ENCODE assay signal across 1 cellular context in the genomic region with DNA sequence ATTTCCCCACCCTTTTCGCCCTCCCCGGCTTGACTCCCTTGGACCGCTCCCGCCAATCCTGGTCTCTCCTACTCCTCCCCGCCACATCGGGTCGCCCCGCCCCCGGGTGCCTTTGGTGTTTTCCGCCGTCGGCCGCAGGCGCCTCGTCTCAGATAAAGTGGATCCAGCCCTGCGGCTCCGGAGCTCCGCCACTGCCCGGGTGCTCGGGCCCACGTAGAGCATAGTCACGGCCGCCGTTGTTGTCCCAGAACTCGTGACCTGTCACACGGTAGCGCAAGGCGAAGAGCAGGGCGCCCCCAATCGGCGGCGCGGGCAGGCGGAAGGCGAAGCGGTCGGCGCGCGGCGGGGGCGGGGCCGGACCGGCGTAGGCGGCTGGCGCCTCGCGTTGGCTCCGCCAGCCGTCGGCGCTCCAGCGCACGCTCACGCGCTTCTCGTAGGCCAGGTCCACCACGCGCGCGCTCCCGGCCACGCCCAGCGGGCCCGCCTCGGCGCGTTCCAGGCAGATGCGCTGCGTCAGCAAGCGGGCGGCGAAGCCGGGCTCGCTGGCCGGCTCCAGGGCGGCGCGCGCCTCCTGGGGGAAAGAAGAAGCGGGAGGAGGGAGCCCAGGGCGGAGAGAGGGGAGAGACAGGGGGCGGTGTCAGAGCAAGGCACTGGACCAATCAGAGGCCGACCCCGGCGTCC.
TF ChIP-seq lines count a peak whose summit lies in the region.

No MANE protein-coding gene starts in this region.

TF ChIP-seq in HepG2, 621 proteins besides CTCF, POLR2A, EP300 and RAD21 (continued from another document and continues in another):
- TF ChIP-seq, protein P1, sequence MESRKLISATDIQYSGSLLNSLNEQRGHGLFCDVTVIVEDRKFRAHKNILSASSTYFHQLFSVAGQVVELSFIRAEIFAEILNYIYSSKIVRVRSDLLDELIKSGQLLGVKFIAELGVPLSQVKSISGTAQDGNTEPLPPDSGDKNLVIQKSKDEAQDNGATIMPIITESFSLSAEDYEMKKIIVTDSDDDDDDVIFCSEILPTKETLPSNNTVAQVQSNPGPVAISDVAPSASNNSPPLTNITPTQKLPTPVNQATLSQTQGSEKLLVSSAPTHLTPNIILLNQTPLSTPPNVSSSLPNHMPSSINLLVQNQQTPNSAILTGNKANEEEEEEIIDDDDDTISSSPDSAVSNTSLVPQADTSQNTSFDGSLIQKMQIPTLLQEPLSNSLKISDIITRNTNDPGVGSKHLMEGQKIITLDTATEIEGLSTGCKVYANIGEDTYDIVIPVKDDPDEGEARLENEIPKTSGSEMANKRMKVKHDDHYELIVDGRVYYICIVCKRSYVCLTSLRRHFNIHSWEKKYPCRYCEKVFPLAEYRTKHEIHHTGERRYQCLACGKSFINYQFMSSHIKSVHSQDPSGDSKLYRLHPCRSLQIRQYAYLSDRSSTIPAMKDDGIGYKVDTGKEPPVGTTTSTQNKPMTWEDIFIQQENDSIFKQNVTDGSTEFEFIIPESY (CRISPR knock-in tag; IDR thresholded peaks at IDR 0.05), result peak; percentile 82
- 0 out of 2 replicates have a peak, but pooled peaks have one; percentile 53 for TF ChIP-seq ZSCAN25 (CRISPR knock-in tag; IDR thresholded peaks at IDR 0.05)
- TF ChIP-seq ZNF749 (CRISPR knock-in tag; IDR thresholded peaks at IDR 0.05; ENCODE audit: borderline replicate concordance), result no peak; the same call in 1 of the 2 replicates
- peak; percentile 78; the same call in 1 of the 2 replicates for TF ChIP-seq BRD4 (CRISPR knock-in tag; IDR thresholded peaks at IDR 0.05)
- no peak for TF ChIP-seq ZNF235 (CRISPR knock-in tag; IDR thresholded peaks at IDR 0.05; ENCODE audit: borderline replicate concordance)
- no peak for TF ChIP-seq ELF4 (CRISPR knock-in tag; IDR thresholded peaks at IDR 0.05; ENCODE audit: borderline replicate concordance)
- TF ChIP-seq, protein P2, sequence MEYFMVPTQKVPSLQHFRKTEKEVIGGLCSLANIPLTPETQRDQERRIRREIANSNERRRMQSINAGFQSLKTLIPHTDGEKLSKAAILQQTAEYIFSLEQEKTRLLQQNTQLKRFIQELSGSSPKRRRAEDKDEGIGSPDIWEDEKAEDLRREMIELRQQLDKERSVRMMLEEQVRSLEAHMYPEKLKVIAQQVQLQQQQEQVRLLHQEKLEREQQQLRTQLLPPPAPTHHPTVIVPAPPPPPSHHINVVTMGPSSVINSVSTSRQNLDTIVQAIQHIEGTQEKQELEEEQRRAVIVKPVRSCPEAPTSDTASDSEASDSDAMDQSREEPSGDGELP (IDR thresholded peaks at IDR 0.05; ENCODE audit: borderline replicate concordance, low read depth), result no peak; the same call in 1 of the 2 replicates
- peak; percentile 81 for TF ChIP-seq IRF2 (CRISPR knock-in tag; IDR thresholded peaks at IDR 0.05)
- peak; percentile 64 for TF ChIP-seq MED8 (CRISPR knock-in tag; IDR thresholded peaks at IDR 0.05; ENCODE audit: insufficient replicate concordance)
- no peak for TF ChIP-seq RARG (CRISPR knock-in tag; IDR thresholded peaks at IDR 0.05; ENCODE audit: low read depth)
- TF ChIP-seq, protein P3, sequence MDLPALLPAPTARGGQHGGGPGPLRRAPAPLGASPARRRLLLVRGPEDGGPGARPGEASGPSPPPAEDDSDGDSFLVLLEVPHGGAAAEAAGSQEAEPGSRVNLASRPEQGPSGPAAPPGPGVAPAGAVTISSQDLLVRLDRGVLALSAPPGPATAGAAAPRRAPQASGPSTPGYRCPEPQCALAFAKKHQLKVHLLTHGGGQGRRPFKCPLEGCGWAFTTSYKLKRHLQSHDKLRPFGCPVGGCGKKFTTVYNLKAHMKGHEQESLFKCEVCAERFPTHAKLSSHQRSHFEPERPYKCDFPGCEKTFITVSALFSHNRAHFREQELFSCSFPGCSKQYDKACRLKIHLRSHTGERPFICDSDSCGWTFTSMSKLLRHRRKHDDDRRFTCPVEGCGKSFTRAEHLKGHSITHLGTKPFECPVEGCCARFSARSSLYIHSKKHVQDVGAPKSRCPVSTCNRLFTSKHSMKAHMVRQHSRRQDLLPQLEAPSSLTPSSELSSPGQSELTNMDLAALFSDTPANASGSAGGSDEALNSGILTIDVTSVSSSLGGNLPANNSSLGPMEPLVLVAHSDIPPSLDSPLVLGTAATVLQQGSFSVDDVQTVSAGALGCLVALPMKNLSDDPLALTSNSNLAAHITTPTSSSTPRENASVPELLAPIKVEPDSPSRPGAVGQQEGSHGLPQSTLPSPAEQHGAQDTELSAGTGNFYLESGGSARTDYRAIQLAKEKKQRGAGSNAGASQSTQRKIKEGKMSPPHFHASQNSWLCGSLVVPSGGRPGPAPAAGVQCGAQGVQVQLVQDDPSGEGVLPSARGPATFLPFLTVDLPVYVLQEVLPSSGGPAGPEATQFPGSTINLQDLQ (CRISPR knock-in tag; IDR thresholded peaks at IDR 0.05), result no peak
- TF ChIP-seq, protein P4, sequence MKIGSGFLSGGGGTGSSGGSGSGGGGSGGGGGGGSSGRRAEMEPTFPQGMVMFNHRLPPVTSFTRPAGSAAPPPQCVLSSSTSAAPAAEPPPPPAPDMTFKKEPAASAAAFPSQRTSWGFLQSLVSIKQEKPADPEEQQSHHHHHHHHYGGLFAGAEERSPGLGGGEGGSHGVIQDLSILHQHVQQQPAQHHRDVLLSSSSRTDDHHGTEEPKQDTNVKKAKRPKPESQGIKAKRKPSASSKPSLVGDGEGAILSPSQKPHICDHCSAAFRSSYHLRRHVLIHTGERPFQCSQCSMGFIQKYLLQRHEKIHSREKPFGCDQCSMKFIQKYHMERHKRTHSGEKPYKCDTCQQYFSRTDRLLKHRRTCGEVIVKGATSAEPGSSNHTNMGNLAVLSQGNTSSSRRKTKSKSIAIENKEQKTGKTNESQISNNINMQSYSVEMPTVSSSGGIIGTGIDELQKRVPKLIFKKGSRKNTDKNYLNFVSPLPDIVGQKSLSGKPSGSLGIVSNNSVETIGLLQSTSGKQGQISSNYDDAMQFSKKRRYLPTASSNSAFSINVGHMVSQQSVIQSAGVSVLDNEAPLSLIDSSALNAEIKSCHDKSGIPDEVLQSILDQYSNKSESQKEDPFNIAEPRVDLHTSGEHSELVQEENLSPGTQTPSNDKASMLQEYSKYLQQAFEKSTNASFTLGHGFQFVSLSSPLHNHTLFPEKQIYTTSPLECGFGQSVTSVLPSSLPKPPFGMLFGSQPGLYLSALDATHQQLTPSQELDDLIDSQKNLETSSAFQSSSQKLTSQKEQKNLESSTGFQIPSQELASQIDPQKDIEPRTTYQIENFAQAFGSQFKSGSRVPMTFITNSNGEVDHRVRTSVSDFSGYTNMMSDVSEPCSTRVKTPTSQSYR (CRISPR knock-in tag; IDR thresholded peaks at IDR 0.05; ENCODE audit: borderline replicate concordance), result peak; percentile 89
- TF ChIP-seq, protein P5, sequence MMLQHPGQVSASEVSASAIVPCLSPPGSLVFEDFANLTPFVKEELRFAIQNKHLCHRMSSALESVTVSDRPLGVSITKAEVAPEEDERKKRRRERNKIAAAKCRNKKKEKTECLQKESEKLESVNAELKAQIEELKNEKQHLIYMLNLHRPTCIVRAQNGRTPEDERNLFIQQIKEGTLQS (CRISPR knock-in tag; IDR thresholded peaks at IDR 0.05), result no peak; the same call in none of the 2 replicates
- peak; percentile 87 for TF ChIP-seq ELF1 (CRISPR knock-in tag; IDR thresholded peaks at IDR 0.05)
- TF ChIP-seq ZNF205 (CRISPR knock-in tag; IDR thresholded peaks at IDR 0.05), result peak; percentile 89
- no peak for TF ChIP-seq ARNT (IDR thresholded peaks at IDR 0.05)
- TF ChIP-seq, protein P6, sequence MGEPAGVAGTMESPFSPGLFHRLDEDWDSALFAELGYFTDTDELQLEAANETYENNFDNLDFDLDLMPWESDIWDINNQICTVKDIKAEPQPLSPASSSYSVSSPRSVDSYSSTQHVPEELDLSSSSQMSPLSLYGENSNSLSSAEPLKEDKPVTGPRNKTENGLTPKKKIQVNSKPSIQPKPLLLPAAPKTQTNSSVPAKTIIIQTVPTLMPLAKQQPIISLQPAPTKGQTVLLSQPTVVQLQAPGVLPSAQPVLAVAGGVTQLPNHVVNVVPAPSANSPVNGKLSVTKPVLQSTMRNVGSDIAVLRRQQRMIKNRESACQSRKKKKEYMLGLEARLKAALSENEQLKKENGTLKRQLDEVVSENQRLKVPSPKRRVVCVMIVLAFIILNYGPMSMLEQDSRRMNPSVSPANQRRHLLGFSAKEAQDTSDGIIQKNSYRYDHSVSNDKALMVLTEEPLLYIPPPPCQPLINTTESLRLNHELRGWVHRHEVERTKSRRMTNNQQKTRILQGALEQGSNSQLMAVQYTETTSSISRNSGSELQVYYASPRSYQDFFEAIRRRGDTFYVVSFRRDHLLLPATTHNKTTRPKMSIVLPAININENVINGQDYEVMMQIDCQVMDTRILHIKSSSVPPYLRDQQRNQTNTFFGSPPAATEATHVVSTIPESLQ (CRISPR knock-in tag; conservative IDR thresholded peaks at IDR 0.05), result peak; percentile 92
- TF ChIP-seq NPAS2 (CRISPR knock-in tag; IDR thresholded peaks at IDR 0.05; ENCODE audit: borderline replicate concordance), result no peak
- TF ChIP-seq TBX3 (IDR thresholded peaks at IDR 0.05; ENCODE audit: borderline replicate concordance), result peak; percentile 64; the same call in 1 of the 2 replicates
- TF ChIP-seq, protein P7, sequence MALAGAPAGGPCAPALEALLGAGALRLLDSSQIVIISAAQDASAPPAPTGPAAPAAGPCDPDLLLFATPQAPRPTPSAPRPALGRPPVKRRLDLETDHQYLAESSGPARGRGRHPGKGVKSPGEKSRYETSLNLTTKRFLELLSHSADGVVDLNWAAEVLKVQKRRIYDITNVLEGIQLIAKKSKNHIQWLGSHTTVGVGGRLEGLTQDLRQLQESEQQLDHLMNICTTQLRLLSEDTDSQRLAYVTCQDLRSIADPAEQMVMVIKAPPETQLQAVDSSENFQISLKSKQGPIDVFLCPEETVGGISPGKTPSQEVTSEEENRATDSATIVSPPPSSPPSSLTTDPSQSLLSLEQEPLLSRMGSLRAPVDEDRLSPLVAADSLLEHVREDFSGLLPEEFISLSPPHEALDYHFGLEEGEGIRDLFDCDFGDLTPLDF (CRISPR knock-in tag; IDR thresholded peaks at IDR 0.05), result peak; percentile 79
- TF ChIP-seq, protein P8, sequence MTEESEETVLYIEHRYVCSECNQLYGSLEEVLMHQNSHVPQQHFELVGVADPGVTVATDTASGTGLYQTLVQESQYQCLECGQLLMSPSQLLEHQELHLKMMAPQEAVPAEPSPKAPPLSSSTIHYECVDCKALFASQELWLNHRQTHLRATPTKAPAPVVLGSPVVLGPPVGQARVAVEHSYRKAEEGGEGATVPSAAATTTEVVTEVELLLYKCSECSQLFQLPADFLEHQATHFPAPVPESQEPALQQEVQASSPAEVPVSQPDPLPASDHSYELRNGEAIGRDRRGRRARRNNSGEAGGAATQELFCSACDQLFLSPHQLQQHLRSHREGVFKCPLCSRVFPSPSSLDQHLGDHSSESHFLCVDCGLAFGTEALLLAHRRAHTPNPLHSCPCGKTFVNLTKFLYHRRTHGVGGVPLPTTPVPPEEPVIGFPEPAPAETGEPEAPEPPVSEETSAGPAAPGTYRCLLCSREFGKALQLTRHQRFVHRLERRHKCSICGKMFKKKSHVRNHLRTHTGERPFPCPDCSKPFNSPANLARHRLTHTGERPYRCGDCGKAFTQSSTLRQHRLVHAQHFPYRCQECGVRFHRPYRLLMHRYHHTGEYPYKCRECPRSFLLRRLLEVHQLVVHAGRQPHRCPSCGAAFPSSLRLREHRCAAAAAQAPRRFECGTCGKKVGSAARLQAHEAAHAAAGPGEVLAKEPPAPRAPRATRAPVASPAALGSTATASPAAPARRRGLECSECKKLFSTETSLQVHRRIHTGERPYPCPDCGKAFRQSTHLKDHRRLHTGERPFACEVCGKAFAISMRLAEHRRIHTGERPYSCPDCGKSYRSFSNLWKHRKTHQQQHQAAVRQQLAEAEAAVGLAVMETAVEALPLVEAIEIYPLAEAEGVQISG (CRISPR knock-in tag; IDR thresholded peaks at IDR 0.05), result peak; percentile 91
- no peak for TF ChIP-seq ZNF878 (CRISPR knock-in tag; IDR thresholded peaks at IDR 0.05)
- TF ChIP-seq HDAC6 (IDR thresholded peaks at IDR 0.05; ENCODE audit: low read depth, low read length), result no peak
- TF ChIP-seq RNF2 (conservative IDR thresholded peaks at IDR 0.05; ENCODE audit: low read depth), result peak; percentile 76
- TF ChIP-seq ZNF124 (CRISPR knock-in tag; IDR thresholded peaks at IDR 0.05), result peak; percentile 95
- TF ChIP-seq, protein P9, sequence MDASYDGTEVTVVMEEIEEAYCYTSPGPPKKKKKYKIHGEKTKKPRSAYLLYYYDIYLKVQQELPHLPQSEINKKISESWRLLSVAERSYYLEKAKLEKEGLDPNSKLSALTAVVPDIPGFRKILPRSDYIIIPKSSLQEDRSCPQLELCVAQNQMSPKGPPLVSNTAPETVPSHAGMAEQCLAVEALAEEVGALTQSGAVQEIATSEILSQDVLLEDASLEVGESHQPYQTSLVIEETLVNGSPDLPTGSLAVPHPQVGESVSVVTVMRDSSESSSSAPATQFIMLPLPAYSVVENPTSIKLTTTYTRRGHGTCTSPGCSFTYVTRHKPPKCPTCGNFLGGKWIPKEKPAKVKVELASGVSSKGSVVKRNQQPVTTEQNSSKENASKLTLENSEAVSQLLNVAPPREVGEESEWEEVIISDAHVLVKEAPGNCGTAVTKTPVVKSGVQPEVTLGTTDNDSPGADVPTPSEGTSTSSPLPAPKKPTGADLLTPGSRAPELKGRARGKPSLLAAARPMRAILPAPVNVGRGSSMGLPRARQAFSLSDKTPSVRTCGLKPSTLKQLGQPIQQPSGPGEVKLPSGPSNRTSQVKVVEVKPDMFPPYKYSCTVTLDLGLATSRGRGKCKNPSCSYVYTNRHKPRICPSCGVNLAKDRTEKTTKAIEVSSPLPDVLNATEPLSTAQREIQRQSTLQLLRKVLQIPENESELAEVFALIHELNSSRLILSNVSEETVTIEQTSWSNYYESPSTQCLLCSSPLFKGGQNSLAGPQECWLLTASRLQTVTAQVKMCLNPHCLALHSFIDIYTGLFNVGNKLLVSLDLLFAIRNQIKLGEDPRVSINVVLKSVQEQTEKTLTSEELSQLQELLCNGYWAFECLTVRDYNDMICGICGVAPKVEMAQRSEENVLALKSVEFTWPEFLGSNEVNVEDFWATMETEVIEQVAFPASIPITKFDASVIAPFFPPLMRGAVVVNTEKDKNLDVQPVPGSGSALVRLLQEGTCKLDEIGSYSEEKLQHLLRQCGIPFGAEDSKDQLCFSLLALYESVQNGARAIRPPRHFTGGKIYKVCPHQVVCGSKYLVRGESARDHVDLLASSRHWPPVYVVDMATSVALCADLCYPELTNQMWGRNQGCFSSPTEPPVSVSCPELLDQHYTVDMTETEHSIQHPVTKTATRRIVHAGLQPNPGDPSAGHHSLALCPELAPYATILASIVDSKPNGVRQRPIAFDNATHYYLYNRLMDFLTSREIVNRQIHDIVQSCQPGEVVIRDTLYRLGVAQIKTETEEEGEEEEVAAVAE (CRISPR knock-in tag; IDR thresholded peaks at IDR 0.05; ENCODE audit: borderline replicate concordance), result no peak
- peak; percentile 64; the same call in 1 of the 2 replicates for TF ChIP-seq BCL6 (CRISPR knock-in tag; IDR thresholded peaks at IDR 0.05)
- peak; percentile 91 for TF ChIP-seq SATB2 (CRISPR knock-in tag; IDR thresholded peaks at IDR 0.05)
- no peak for TF ChIP-seq ZNF615 (CRISPR knock-in tag; IDR thresholded peaks at IDR 0.05; ENCODE audit: borderline replicate concordance)
- peak; percentile 95 for TF ChIP-seq PPARG (CRISPR knock-in tag; conservative IDR thresholded peaks at IDR 0.05)
- TF ChIP-seq, protein P10, sequence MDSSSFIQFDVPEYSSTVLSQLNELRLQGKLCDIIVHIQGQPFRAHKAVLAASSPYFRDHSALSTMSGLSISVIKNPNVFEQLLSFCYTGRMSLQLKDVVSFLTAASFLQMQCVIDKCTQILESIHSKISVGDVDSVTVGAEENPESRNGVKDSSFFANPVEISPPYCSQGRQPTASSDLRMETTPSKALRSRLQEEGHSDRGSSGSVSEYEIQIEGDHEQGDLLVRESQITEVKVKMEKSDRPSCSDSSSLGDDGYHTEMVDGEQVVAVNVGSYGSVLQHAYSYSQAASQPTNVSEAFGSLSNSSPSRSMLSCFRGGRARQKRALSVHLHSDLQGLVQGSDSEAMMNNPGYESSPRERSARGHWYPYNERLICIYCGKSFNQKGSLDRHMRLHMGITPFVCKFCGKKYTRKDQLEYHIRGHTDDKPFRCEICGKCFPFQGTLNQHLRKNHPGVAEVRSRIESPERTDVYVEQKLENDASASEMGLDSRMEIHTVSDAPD (CRISPR knock-in tag; IDR thresholded peaks at IDR 0.05), result peak; percentile 54
- peak; percentile 68 for TF ChIP-seq ZBTB21 (CRISPR knock-in tag; IDR thresholded peaks at IDR 0.05)
- no peak for TF ChIP-seq IKZF1 (IDR thresholded peaks at IDR 0.05)
